27 cellular contexts compared by ENCODE assay signal in the genomic region with DNA sequence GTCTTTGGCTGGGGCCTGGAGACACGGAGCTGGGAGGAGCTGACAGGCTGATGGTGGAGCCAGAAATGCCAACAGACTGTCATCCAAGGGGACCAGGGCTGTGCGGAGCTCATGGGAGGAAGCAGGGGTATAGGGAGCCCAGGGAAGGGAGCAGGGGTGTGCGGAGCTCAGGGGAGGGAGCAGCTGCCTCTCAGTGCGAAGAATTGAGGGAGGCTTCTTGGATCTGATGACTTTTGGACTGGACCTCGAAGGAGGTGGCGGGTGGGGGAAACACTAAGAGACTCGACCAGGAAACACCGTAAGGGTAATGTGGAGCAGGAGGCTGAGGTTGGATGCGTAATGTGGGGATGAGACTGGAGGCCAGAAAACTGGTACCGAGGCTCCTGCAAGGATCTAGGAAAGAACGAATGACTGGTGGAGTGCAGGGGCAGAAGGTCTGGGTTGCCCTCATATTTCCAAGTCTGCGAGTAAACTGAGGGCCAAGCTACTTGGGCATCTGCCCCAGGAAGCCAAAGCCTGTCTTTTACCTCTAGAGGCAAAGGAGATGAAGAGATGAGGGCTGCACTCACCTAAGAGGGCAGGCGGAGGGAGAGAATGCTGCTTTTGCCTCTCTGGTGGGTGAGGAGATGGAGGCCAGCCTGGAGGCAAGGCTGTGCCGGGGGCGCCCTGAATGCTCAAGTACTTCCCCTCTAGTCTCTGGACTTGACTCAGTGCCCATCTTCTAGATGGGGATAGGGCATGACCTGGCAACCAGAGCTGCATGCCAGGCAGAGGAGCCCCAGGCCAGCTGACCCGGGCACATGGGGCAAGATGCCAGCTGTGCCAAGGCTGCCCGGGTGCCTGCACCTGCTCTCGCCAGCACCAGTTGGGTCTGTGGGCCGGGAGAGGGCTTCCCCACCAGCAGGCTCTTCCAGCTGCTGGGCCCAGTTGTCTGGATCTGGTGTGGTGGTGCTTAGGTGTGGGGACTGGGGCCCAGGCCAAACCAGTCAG. TPM values are rescaled to one million over a fixed set of nuclear protein-coding genes. Genes with fewer than 3 reads are reported as not detected.
DNase-seq lines count a peak whose midpoint lies in the region; ATAC-seq and TF ChIP-seq lines count a peak whose summit lies in the region.
"Had no signal": no experiment of that assay in that cellular context is flagged by ENCODE, and none has a peak within 500 bp of the region (broad histone marks: within the 10 kb centered on the region; RNA-seq: fewer than 3 reads in every experiment).

No MANE protein-coding gene starts in this region.

- intact Hi-C loops in esophagus squamous epithelium (cut with DNase I), result no loop called here
- intact Hi-C loops in activated CD4-positive, alpha-beta T cell treated with anti-CD3 and anti-CD28 coated beads, Interleukin-2, amount 10 ng/mL, durations not matched to agents 24 days and 14 days (cut with micrococcal nuclease), result no loop called here

- WGBS in esophagus squamous epithelium, 2 donors, result 72 to 73% methylated on average over 18 to 19 of the region's 19 CpGs
- no CpG with 5 or more reads among the region's 19 CpGs for WGBS in neuronal stem cell (ENCODE audit: extremely low coverage in 2 of 2, insufficient read length in 2 of 2, insufficient replicate concordance in 1 of 2), 2 donors

- H2AK5ac ChIP-seq in neuronal stem cell (ENCODE audit: low read depth, low read length), result peak overlapping the region; percentile 12

- no peak overlapping the region for H3K9ac ChIP-seq in neuronal stem cell (ENCODE audit: low read depth, low read length, poor library complexity)

- no peak overlapping the region for H4K8ac ChIP-seq in neuronal stem cell (ENCODE audit: low read depth, low read length)

- no peak overlapping the region for H2AFZ ChIP-seq in neuronal stem cell (ENCODE audit: low read length)

- ATAC-seq in HG03108 (IDR thresholded peaks at IDR 0.05; ENCODE audit: unreplicated experiment), result no peak
- ATAC-seq: esophagus mucosa; left lung; naive thymus-derived CD8-positive, alpha-beta T cell had no signal

- no peaks in the 10 kb centered on the region for H3K79me1 ChIP-seq in neuronal stem cell (ENCODE audit: low read depth, low read length)

- peaks cover 47 to 95% (median 57%) of the 10 kb centered on the region in 3 donors for H3K4me1 ChIP-seq in esophagus squamous epithelium
- peaks cover 23 to 25% of the 10 kb centered on the region in 2 donors for H3K4me1 ChIP-seq in neuronal stem cell (ENCODE audit: control insufficient read depth in 2 of 2, insufficient read depth in 1 of 2, low read depth in 1 of 2, low read length in 2 of 2)

- H3K4me3 ChIP-seq in esophagus squamous epithelium (peak overlapping the region in 1 of 4 donors; percentile 12), neuronal stem cell (ENCODE audit: low read length in 2 of 2) (no peak overlapping the region)
- H3K4me3 ChIP-seq: ascending aorta, cardiac muscle cell, left lung, right atrium auricular region, SJCRH30 had no signal

- DNase-seq in DMS 273 (lab: John Stamatoyannopoulos, UW; ENCODE audit: unreplicated experiment) (peak; percentile 24), DMS 273 treated with DMSO at 0.1 percent for 48 hours (lab: John Stamatoyannopoulos, UW) (no peak), esophagus squamous epithelium (lab: John Stamatoyannopoulos, UW) (no peak), neuronal stem cell (ENCODE audit: low spot score) (no peak), activated gamma-delta T cell treated with Interleukin-2 at 50 U/mL for 16 hours (no peak)
- no peak for DNase-seq in activated CD8-positive, alpha-beta memory T cell treated with anti-CD3 and anti-CD28 coated beads, Interleukin-2, amount 50 U/mL, for 48 hours
- DNase-seq in activated CD4-positive, alpha-beta T cell treated with anti-CD3 and anti-CD28 coated beads, Interleukin-2, amount 10 ng/mL, durations not matched to agents 24 days and 14 days, result no peak
- DNase-seq: activated CD4-positive, alpha-beta T cell treated with anti-CD3 and anti-CD28 coated beads, Interleukin-2, amount 10 ng/mL, durations not matched to agents 7 days and 5 days; CD4-positive, alpha-beta memory T cell; endodermal cell; H7; naive thymus-derived CD8-positive, alpha-beta T cell; NCI-H1694 treated with DMSO at 0.1 percent for 48 hours; SJCRH30; stimulated activated CD4-positive, alpha-beta T cell treated with anti-CD3 and anti-CD28 coated beads, Interleukin-12 subunit alpha, Interleukin-12 subunit beta, amount 100 ng/mL, for 4 hours; stimulated activated CD4-positive, alpha-beta T cell treated with anti-CD3 and anti-CD28 coated beads, Interleukin-4, amount 100 ng/mL, for 1 hour; T1000; WERI-Rb-1 had no signal

- no peak overlapping the region for H2BK5ac ChIP-seq in neuronal stem cell (ENCODE audit: low read length)

- H3K27me3 ChIP-seq in esophagus squamous epithelium (no peaks in the 10 kb centered on the region), neuronal stem cell (ENCODE audit: control insufficient read depth in 3 of 3, insufficient read depth in 3 of 3, low read depth in 1 of 3, low read length in 3 of 3) (peaks cover 0 to 55% (median 24%) of the 10 kb centered on the region in 3 experiments)
- H3K27me3 ChIP-seq: ascending aorta, right atrium auricular region, SJCRH30 had no signal

- no peak overlapping the region for H3K4me3 Mint-ChIP-seq in activated CD4-positive, alpha-beta T cell treated with anti-CD3 and anti-CD28 coated beads, Interleukin-2, amount 10 ng/mL, durations not matched to agents 24 days and 14 days
- H3K4me3 Mint-ChIP-seq: activated CD4-positive, alpha-beta T cell treated with anti-CD3 and anti-CD28 coated beads, Interleukin-2, amount 10 ng/mL, durations not matched to agents 7 days and 5 days; activated naive CD8-positive, alpha-beta T cell; endodermal cell had no signal

- no peak overlapping the region for H4K91ac ChIP-seq in neuronal stem cell (ENCODE audit: low read depth, low read length, poor library complexity)

- peak overlapping the region in 3 of 4 donors; percentile 82 to 85 (median 84) for H3K27ac ChIP-seq in esophagus squamous epithelium
- H3K27ac ChIP-seq in neuronal stem cell (replicated peaks; ENCODE audit: low read length), result no peak overlapping the region
- H3K27ac ChIP-seq: 22Rv1, ascending aorta, cardiac muscle cell, left lung, right atrium auricular region, SJCRH30, WERI-Rb-1 had no signal

- H3K4ac ChIP-seq in neuronal stem cell (ENCODE audit: low read length), result no peak overlapping the region

- no peaks in the 10 kb centered on the region for H3K36me3 Mint-ChIP-seq in activated CD4-positive, alpha-beta T cell treated with anti-CD3 and anti-CD28 coated beads, Interleukin-2, amount 10 ng/mL, durations not matched to agents 24 days and 14 days (ENCODE audit: low read depth)
- H3K36me3 Mint-ChIP-seq: activated naive CD8-positive, alpha-beta T cell; CD4-positive, alpha-beta memory T cell; naive thymus-derived CD8-positive, alpha-beta T cell had no signal

- peaks cover 14% of the 10 kb centered on the region for H3K27me3 Mint-ChIP-seq in activated CD4-positive, alpha-beta T cell treated with anti-CD3 and anti-CD28 coated beads, Interleukin-2, amount 10 ng/mL, durations not matched to agents 24 days and 14 days

- no peaks in the 10 kb centered on the region for H3K9me3 Mint-ChIP-seq in activated CD4-positive, alpha-beta T cell treated with anti-CD3 and anti-CD28 coated beads, Interleukin-2, amount 10 ng/mL, durations not matched to agents 24 days and 14 days
- H3K9me3 Mint-ChIP-seq: activated CD4-positive, alpha-beta T cell treated with anti-CD3 and anti-CD28 coated beads, Interleukin-2, amount 10 ng/mL, durations not matched to agents 7 days and 5 days; activated T-helper 2 cell treated with anti-CD3 and anti-CD28 coated beads, Interferon-gamma antibody, Interleukin-2, Interleukin-4, amounts not matched to agents 10 μg/mL and 5 μg/mL and 100 μg/mL, durations not matched to agents 14 hours and 24 hours and 36 hours had no signal

- H3K9me3 ChIP-seq in esophagus squamous epithelium (no peaks in the 10 kb centered on the region), neuronal stem cell (replicated peaks in 1 of 2; ENCODE audit: control insufficient read depth in 2 of 2, insufficient read depth in 1 of 2, low read depth in 1 of 2, low read length in 2 of 2) (no peaks in the 10 kb centered on the region)
- H3K9me3 ChIP-seq: ascending aorta, left lung, right atrium auricular region, SJCRH30 had no signal

- no peak overlapping the region for H3K4me2 ChIP-seq in neuronal stem cell (ENCODE audit: insufficient read depth, low read length, poor library complexity, severe bottlenecking)

- peak overlapping the region; percentile 14 for H3K23ac ChIP-seq in neuronal stem cell (ENCODE audit: low read depth, low read length, poor library complexity)

- TF ChIP-seq CTCF in esophagus squamous epithelium (IDR thresholded peaks at IDR 0.05), result no peak

- H3K18ac ChIP-seq in neuronal stem cell (ENCODE audit: low read length), result no peak overlapping the region

- H3K14ac ChIP-seq in neuronal stem cell (ENCODE audit: low read length), result no peak overlapping the region

- H3K4me1 Mint-ChIP-seq in activated CD4-positive, alpha-beta T cell treated with anti-CD3 and anti-CD28 coated beads, Interleukin-2, amount 10 ng/mL, durations not matched to agents 24 days and 14 days, result peaks cover 8% of the 10 kb centered on the region

- no peak overlapping the region for H2BK15ac ChIP-seq in neuronal stem cell (ENCODE audit: low read length)

- peaks cover 0 to 6% (median 0%) of the 10 kb centered on the region in 3 donors for H3K36me3 ChIP-seq in esophagus squamous epithelium
- H3K36me3 ChIP-seq in neuronal stem cell (replicated peaks in 1 of 2; ENCODE audit: control insufficient read depth in 2 of 2, insufficient read depth in 2 of 2, low read length in 2 of 2), result no peaks in the 10 kb centered on the region
- H3K36me3 ChIP-seq: ascending aorta, cardiac muscle cell, left lung, right atrium auricular region, SJCRH30, WERI-Rb-1 had no signal

- no peak for TF ChIP-seq POLR2A in esophagus squamous epithelium (IDR thresholded peaks at IDR 0.05)

- no peak overlapping the region for H3K27ac Mint-ChIP-seq in activated CD4-positive, alpha-beta T cell treated with anti-CD3 and anti-CD28 coated beads, Interleukin-2, amount 10 ng/mL, durations not matched to agents 24 days and 14 days
- H3K27ac Mint-ChIP-seq: activated CD4-positive, alpha-beta T cell treated with anti-CD3 and anti-CD28 coated beads, Interleukin-2, amount 10 ng/mL, durations not matched to agents 7 days and 5 days; activated naive CD8-positive, alpha-beta T cell; activated T-helper 2 cell treated with anti-CD3 and anti-CD28 coated beads, Interferon-gamma antibody, Interleukin-2, Interleukin-4, amounts not matched to agents 10 μg/mL and 5 μg/mL and 100 μg/mL, durations not matched to agents 14 hours and 24 hours and 36 hours; CD4-positive, alpha-beta memory T cell; endodermal cell had no signal

- no peak overlapping the region for H2BK120ac ChIP-seq in neuronal stem cell (ENCODE audit: low read depth, low read length)

- no peak overlapping the region for H2BK12ac ChIP-seq in neuronal stem cell (ENCODE audit: low read length)

RNA-seq across cellular contexts. Expression of a gene that starts 2.3 kb away (rescaled TPM):
- 10 to 100 TPM; 15.6 to 36.1 (median 30.3) TPM for total RNA-seq in esophagus squamous epithelium
- polyA plus RNA-seq in neuronal stem cell (2013, experiment 1 of 2), result 2.0 TPM
- 1.9 TPM for polyA plus RNA-seq in neuronal stem cell (2013, experiment 2 of 2)
- total RNA-seq in activated CD4-positive, alpha-beta T cell treated with anti-CD3 and anti-CD28 coated beads, Interleukin-2, amount 10 ng/mL, durations not matched to agents 24 days and 14 days, result 0.26 and 0.28 TPM in 2 replicates
- total RNA-seq: activated CD4-positive, alpha-beta T cell treated with anti-CD3 and anti-CD28 coated beads, Interleukin-2, amount 10 ng/mL, durations not matched to agents 7 days and 5 days had no signal
- polyA plus RNA-seq: cardiac muscle cell had no signal

Comparison
In these comparisons a context has a peak if more than half of its experiments do, and no peak if none do; other contexts are left out.
1. RNA of a gene that starts 2.3 kb away (total RNA-seq): 15.6 to 36.1 TPM in esophagus squamous epithelium; 0.26 to 0.28 TPM in activated CD4-positive, alpha-beta T cell treated with anti-CD3 and anti-CD28 coated beads, Interleukin-2, amount 10 ng/mL, durations not matched to agents 24 days and 14 days; every median in the first group is over 10 times any median in the second.